9 cellular contexts compared by ENCODE assay signal in the genomic region with DNA sequence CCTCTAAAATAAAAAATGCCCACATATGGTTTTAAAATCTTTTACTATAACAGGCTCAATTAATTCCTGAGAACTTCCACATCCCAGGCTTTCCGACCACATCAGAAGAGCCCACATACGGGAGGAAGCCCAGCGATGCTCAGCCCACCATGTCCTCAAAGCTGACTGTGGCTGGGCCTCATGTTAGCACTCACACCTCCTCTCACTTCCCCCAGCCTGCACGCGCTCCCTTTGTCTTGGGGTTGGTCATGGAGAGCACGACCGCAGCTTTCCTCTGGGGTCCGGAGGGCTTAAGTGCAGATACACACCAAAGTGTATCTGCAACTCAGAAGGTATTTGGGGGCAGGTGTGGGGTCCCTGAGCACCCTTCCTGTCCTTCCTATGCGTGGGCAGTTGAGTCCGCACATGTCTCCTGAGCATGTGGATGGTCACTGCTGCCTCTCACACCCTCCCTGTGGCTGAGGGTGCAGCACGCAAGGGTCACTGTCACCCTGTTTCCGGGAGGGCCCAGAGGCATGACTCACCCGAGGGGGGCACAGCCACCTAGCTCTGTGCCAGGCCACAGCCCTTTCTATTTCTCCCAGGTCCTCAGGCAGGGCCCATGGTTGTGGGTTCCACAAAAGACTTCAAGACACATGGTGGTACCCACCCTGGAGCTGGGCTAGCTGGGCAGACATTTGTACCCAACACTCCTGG. TPM values are rescaled to one million over a fixed set of nuclear protein-coding genes. Genes with fewer than 3 reads are reported as not detected.
DNase-seq lines count a peak whose midpoint lies in the region; ATAC-seq, FAIRE-seq and TF ChIP-seq lines count a peak whose summit lies in the region.
"Had no signal": no experiment of that assay in that cellular context is flagged by ENCODE, and none has a peak within 500 bp of the region (broad histone marks: within the 10 kb centered on the region; RNA-seq: fewer than 3 reads in every experiment).

No MANE protein-coding gene starts in this region.

- H3K27me3 ChIP-seq in fibroblast of lung (ENCODE audit: control insufficient read depth, insufficient read depth, low read length), result no peaks in the 10 kb centered on the region

- H3K36me3 ChIP-seq in fibroblast of lung (ENCODE audit: control insufficient read depth, insufficient read depth, low read length), result peaks cover 64% of the 10 kb centered on the region

- no peak for TF ChIP-seq CTCF in fibroblast of lung (conservative IDR thresholded peaks at IDR 0.05 in 1 of 2, IDR thresholded peaks at IDR 0.05 in 1 of 2; ENCODE audit: low read depth in 1 of 2, low read length in 2 of 2)

- peaks cover 87% of the 10 kb centered on the region for H3K79me2 ChIP-seq in fibroblast of lung (ENCODE audit: control insufficient read depth, insufficient read depth, low read length)

- DNase-seq in RCC 7860 (ENCODE audit: low spot score) (peak; percentile 70), fibroblast of lung (ENCODE audit: low read depth in 2 of 2) (no peak), SKM-1 (lab: John Stamatoyannopoulos, UW; ENCODE audit: unreplicated experiment) (no peak), NCI-H69 (lab: John Stamatoyannopoulos, UW) (no peak), posterior vena cava (ENCODE audit: low spot score) (no peak), NCI-H748 treated with DMSO at 0.1 percent for 48 hours (lab: John Stamatoyannopoulos, UW) (no peak)
- DNase-seq in stimulated activated CD8-positive, alpha-beta memory T cell treated with anti-CD3 and anti-CD28 coated beads, Interleukin-4, amount 100 ng/mL, for 24 hours (ENCODE audit: low read depth), result peak; percentile 41

- ATAC-seq in GM21381 (IDR thresholded peaks at IDR 0.05; ENCODE audit: unreplicated experiment), result peak; percentile 24

- peaks cover 53% of the 10 kb centered on the region for H3K4me1 ChIP-seq in fibroblast of lung (ENCODE audit: control insufficient read depth, extremely low read depth, insufficient read depth, low read length)

- intact Hi-C loops in posterior vena cava (cut with DNase I), result no loop called here

- H3K4me2 ChIP-seq in fibroblast of lung (ENCODE audit: extremely low read depth, insufficient read depth, low read length), result peak overlapping the region; percentile 46

- peak overlapping the region in 1 of 4 experiments; percentile 8 for H3K4me3 ChIP-seq in fibroblast of lung (replicated peaks in 1 of 4; ENCODE audit: control extremely low read depth in 1 of 4, insufficient read depth in 1 of 4, low read depth in 3 of 4, low read length in 4 of 4)

- peak; percentile 38 for FAIRE-seq in RCC 7860 (lab: Jason Lieb, UNC)
- FAIRE-seq: GM18507 had no signal

- peak overlapping the region; percentile 83 for H3K27ac ChIP-seq in fibroblast of lung (ENCODE audit: insufficient read depth, low read length)

- H2AFZ ChIP-seq in fibroblast of lung (ENCODE audit: low read length), result no peak overlapping the region

- no peaks in the 10 kb centered on the region for H4K20me1 ChIP-seq in fibroblast of lung (ENCODE audit: control insufficient read depth, extremely low read depth, insufficient read depth, low read length)

- no peaks in the 10 kb centered on the region for H3K9me3 ChIP-seq in fibroblast of lung (ENCODE audit: control insufficient read depth, insufficient read depth, low read depth, low read length)

- H3K9ac ChIP-seq in fibroblast of lung (ENCODE audit: insufficient read depth, low read length), result peak overlapping the region; percentile 17

RNA-seq across cellular contexts. Expression of a gene that starts 21.2 kb away (rescaled TPM):
- total RNA-seq in fibroblast of lung, result 265 and 331 TPM in 2 replicates
- 720 and 751 TPM in 2 replicates for polyA plus RNA-seq in fibroblast of lung
- 657 and 688 TPM in 2 replicates for polyA plus RNA-seq in fibroblast of lung (2012)
- polyA minus RNA-seq in fibroblast of lung (ENCODE audit: low replicate concordance), result 995 and 1,193 TPM in 2 replicates
- total RNA-seq in posterior vena cava, result 100 to 1,000 TPM; 575 to 698 TPM

Comparison
In these comparisons a context has a peak if more than half of its experiments do, and no peak if none do; other contexts are left out.
1. DNase-seq: peak in RCC 7860 (single experiment) and stimulated activated CD8-positive, alpha-beta memory T cell treated with anti-CD3 and anti-CD28 coated beads, Interleukin-4, amount 100 ng/mL, for 24 hours (single experiment); none in fibroblast of lung (0 of 2), SKM-1 (single experiment), NCI-H69 (single experiment), posterior vena cava (single experiment) and NCI-H748 treated with DMSO at 0.1 percent for 48 hours (single experiment).